In the genomic region with DNA sequence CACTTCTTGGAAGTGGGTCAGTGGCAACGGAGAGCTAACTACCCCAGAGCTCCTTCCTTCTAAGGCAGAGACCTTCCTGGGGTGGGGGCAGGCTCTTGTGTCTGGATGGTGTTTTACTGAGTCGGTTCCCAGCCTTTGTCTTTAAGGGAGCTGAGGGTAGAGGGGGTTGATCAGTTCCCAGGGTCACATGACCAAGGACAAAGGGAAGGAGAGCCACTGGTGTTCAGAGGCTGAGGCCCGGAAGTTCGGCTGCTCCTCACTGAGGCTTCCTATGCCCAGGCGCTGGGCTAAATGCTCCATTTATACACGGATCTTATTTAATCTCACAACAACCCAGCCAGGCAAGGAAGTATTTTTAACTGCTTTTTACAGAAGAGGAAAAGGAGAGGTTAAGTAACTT, we compare ENCODE assay signal across 8 cellular contexts. TPM values are rescaled to one million over a fixed set of nuclear protein-coding genes. Genes with fewer than 3 reads are reported as not detected.
DNase-seq lines count a peak whose midpoint lies in the region; ATAC-seq, FAIRE-seq and TF ChIP-seq lines count a peak whose summit lies in the region.

No MANE protein-coding gene starts in this region.

- no peak for TF ChIP-seq EP300 in K562 (IDR thresholded peaks at IDR 0.05; ENCODE audit: low read length)

- no peak for TF ChIP-seq RAD21 in K562 (CRISPR knock-in tag; conservative IDR thresholded peaks at IDR 0.05 in 1 of 2, IDR thresholded peaks at IDR 0.05 in 1 of 2)

- no peak overlapping the region for H3K9ac ChIP-seq in K562 (ENCODE audit: insufficient read depth in 1 of 2, low read depth in 2 of 2, low read length in 2 of 2)
- H3K9ac ChIP-seq in smooth muscle cell (ENCODE audit: low read depth) = no peak overlapping the region

- CTCF ChIA-PET in K562 (lab: Yijun Ruan, JAX; ENCODE audit: low intra/inter-chr PET ratio) = no interaction called here

- H3K9me1 ChIP-seq in K562 (ENCODE audit: control insufficient read depth, insufficient read depth, low read length) = no peaks in the 10 kb centered on the region

- intact Hi-C loops in K562 (cut with micrococcal nuclease) = loop anchor here (5.0 kb wide), 1 partner anchor 145 kb away; no protein-coding TSS in a partner anchor

- ATAC-seq in K562 = no peak
- no peak for ATAC-seq in HG02678 (IDR thresholded peaks at IDR 0.05; ENCODE audit: unreplicated experiment)
- no peak for ATAC-seq in activated CD4-positive, CD25-positive, alpha-beta regulatory T cell treated with anti-CD3 and anti-CD28 coated beads, Interleukin-2, amount 50 U/mL, for 24 hours

- H3K27me3 Mint-ChIP-seq in IgD-negative memory B cell = peaks cover 40% of the 10 kb centered on the region
- peaks cover 8 to 12% (median 8%) of the 10 kb centered on the region in 3 donors for H3K27me3 Mint-ChIP-seq in immature natural killer cell (ENCODE audit: low read depth in 3 of 3)

- H3K27ac Mint-ChIP-seq in IgD-negative memory B cell (peak overlapping the region in 1 of 3 donors; percentile 50), immature natural killer cell (no peak overlapping the region)

- no peak for TF ChIP-seq POLR2A in K562 (conservative IDR thresholded peaks at IDR 0.05)

- H2AFZ ChIP-seq in K562 (ENCODE audit: low read depth, low read length) = no peak overlapping the region
- H2AFZ ChIP-seq in smooth muscle cell (ENCODE audit: low read depth) = no peak overlapping the region

- H3F3A ChIP-seq in smooth muscle cell (ENCODE audit: low read depth) = peaks cover 16% of the 10 kb centered on the region

- H3K79me2 ChIP-seq in K562 (ENCODE audit: control insufficient read depth, insufficient read depth, low read length) (no peaks in the 10 kb centered on the region), smooth muscle cell (ENCODE audit: low read depth) (no peaks in the 10 kb centered on the region)

- peak overlapping the region in 3 of 4 donors; percentile 21 to 84 (median 57) for H3K4me3 Mint-ChIP-seq in IgD-negative memory B cell
- H3K4me3 Mint-ChIP-seq in immature natural killer cell = peak overlapping the region in 4 of 5 donors; percentile 4 to 42 (median 26)

- H3K9me3 Mint-ChIP-seq in IgD-negative memory B cell = peaks cover 0 to 2% (median 0%) of the 10 kb centered on the region in 3 donors
- no peaks in the 10 kb centered on the region for H3K9me3 Mint-ChIP-seq in immature natural killer cell

- H3K4me1 Mint-ChIP-seq in IgD-negative memory B cell = peaks cover 0 to 6% (median 5%) of the 10 kb centered on the region in 3 donors
- peaks cover 4 to 6% of the 10 kb centered on the region in 2 donors for H3K4me1 Mint-ChIP-seq in immature natural killer cell

- H3K36me3 ChIP-seq in K562 (ENCODE audit: control insufficient read depth, insufficient read depth, low read length) = no peaks in the 10 kb centered on the region
- no peaks in the 10 kb centered on the region for H3K36me3 ChIP-seq in smooth muscle cell (ENCODE audit: low read depth)

- no TSS peak for BruUV-seq in K562 (replicated peaks; lab: Mats Ljungman, UMichigan)

- POLR2A ChIA-PET in K562 (lab: Yijun Ruan, JAX) = interaction anchor here (0.6 kb wide), 1 partner anchor 29 kb away, joined by 4 read pairs; no protein-coding TSS in a partner anchor

- H3K4me3 ChIP-seq in K562 (no peak overlapping the region), smooth muscle cell (peak overlapping the region; percentile 57)

- in situ Hi-C loops in K562 (cut with MboI) = no loop called here

- WGBS in K562 (ENCODE audit: insufficient coverage, low coverage, missing lambda C conversion rate) = 7% methylated on average over 6 of the region's 6 CpGs
- 16% methylated on average over 6 of the region's 6 CpGs for WGBS in smooth muscle cell (ENCODE audit: low lambda C conversion rate)

- peaks cover 49 to 93% of the 10 kb centered on the region in 2 experiments for H3K27me3 ChIP-seq in K562 (ENCODE audit: control insufficient read depth in 2 of 2, insufficient read depth in 2 of 2, low read length in 2 of 2)
- H3K27me3 ChIP-seq in smooth muscle cell (ENCODE audit: low read depth) = no peaks in the 10 kb centered on the region

- no peak for TF ChIP-seq CTCF in K562 (IDR thresholded peaks at IDR 0.05 in 2 of 3, conservative IDR thresholded peaks at IDR 0.05 in 1 of 3; ENCODE audit: insufficient read depth in 2 of 3, low read depth in 1 of 3, low read length in 3 of 3)
- no peak for TF ChIP-seq CTCF in smooth muscle cell (IDR thresholded peaks at IDR 0.05; ENCODE audit: borderline replicate concordance, insufficient read depth, poor library complexity, severe bottlenecking)

- H3K4me2 ChIP-seq in K562 (ENCODE audit: insufficient read depth, low read length) = no peak overlapping the region
- H3K4me2 ChIP-seq in smooth muscle cell = peak overlapping the region; percentile 96

- FAIRE-seq in K562 (lab: Jason Lieb, UNC) = no peak

- H3K36me3 Mint-ChIP-seq in IgD-negative memory B cell (no peaks in the 10 kb centered on the region), immature natural killer cell (no peaks in the 10 kb centered on the region)

- H3K4me1 ChIP-seq in K562 (replicated peaks in 1 of 2; ENCODE audit: control insufficient read depth in 2 of 2, insufficient read depth in 2 of 2, low read length in 2 of 2) (peaks cover 0 to 14% of the 10 kb centered on the region in 2 experiments; a peak in 2 of 5 replicates), smooth muscle cell (ENCODE audit: low read depth) (peaks cover 22% of the 10 kb centered on the region)

- DNase-seq in K562 (ENCODE audit: extremely low read depth in 1 of 4, low spot score in 3 of 4) = no peak
- DNase-seq in immature natural killer cell = no peak
- DNase-seq in smooth muscle cell (lab: John Stamatoyannopoulos, UW; ENCODE audit: unreplicated experiment) = no peak
- no peak for DNase-seq in NCI-H2171 (lab: John Stamatoyannopoulos, UW)
- no peak for DNase-seq in CD1c-positive myeloid dendritic cell (ENCODE audit: extremely low spot score)

- no peaks in the 10 kb centered on the region for H3K9me3 ChIP-seq in K562 (replicated peaks; ENCODE audit: control insufficient read depth, insufficient read depth, low read depth, low read length)
- H3K9me3 ChIP-seq in smooth muscle cell (replicated peaks; ENCODE audit: low read depth) = no peaks in the 10 kb centered on the region

- H3K27ac ChIP-seq in K562 (ENCODE audit: extremely low read depth, low read depth, low read length) = no peak overlapping the region
- peak overlapping the region; percentile 17 for H3K27ac ChIP-seq in smooth muscle cell (ENCODE audit: low read depth)

- peaks cover 12% of the 10 kb centered on the region for H4K20me1 ChIP-seq in K562 (replicated peaks; ENCODE audit: control insufficient read depth, insufficient read depth, low read length)
- H4K20me1 ChIP-seq in smooth muscle cell (ENCODE audit: low read depth) = no peaks in the 10 kb centered on the region

TF ChIP-seq in K562, 482 proteins besides CTCF, POLR2A, EP300 and RAD21 (continues in another document):
- no peak for TF ChIP-seq ZBTB34 (CRISPR knock-in tag; IDR thresholded peaks at IDR 0.05)
- no peak for TF ChIP-seq SRF (CRISPR knock-in tag; IDR thresholded peaks at IDR 0.05)
- no peak for TF ChIP-seq HDAC1 (IDR thresholded peaks at IDR 0.05)
- TF ChIP-seq ZNF24 (IDR thresholded peaks at IDR 0.05) = no peak
- no peak for TF ChIP-seq CEBPB (tag; IDR thresholded peaks at IDR 0.05)
- TF ChIP-seq RBFOX2 (IDR thresholded peaks at IDR 0.05; ENCODE audit: low read depth, low read length) = no peak
- no peak for TF ChIP-seq PYGO2 (tag; IDR thresholded peaks at IDR 0.05)
- no peak for TF ChIP-seq SMAD3 (CRISPR knock-in tag; conservative IDR thresholded peaks at IDR 0.05)
- TF ChIP-seq, protein P1, sequence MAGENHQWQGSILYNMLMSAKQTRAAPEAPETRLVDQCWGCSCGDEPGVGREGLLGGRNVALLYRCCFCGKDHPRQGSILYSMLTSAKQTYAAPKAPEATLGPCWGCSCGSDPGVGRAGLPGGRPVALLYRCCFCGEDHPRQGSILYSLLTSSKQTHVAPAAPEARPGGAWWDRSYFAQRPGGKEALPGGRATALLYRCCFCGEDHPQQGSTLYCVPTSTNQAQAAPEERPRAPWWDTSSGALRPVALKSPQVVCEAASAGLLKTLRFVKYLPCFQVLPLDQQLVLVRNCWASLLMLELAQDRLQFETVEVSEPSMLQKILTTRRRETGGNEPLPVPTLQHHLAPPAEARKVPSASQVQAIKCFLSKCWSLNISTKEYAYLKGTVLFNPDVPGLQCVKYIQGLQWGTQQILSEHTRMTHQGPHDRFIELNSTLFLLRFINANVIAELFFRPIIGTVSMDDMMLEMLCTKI (IDR thresholded peaks at IDR 0.05; ENCODE audit: partially characterized antibody) = no peak

RNA-seq across cellular contexts. Expression of gene EPHB3, which starts 21.0 kb away (rescaled TPM):
- polyA plus RNA-seq in IgD-negative memory B cell (not detected), K562 (2011; rRNA removed) (not detected in 2 replicates), K562 (2014; fragmentation: Illumina TruSeq; extraction: Trizol) (not detected in 2 replicates), K562 (2014; fragmentation: Nextera tagmentation; extraction: Ambion mirVana) (not detected), K562 (2014; rRNA removed) (not detected in 2 replicates), immature natural killer cell (1 to 10 TPM in 1 of 3 donors, not detected in 2; 3.0 TPM), smooth muscle cell (23.1 and 31.6 TPM in 2 replicates)
- total RNA-seq in K562 (2011; cell fraction: chromatin; rRNA removed; ENCODE audit: low replicate concordance) = not detected in 2 replicates
- not detected in 2 replicates for total RNA-seq in K562 (2011; cell fraction: nucleolus; rRNA removed)
- not detected in 2 replicates for total RNA-seq in K562 (2011; cell fraction: nucleoplasm; rRNA removed)
- total RNA-seq in K562 (2014; rRNA removed) (not detected in 2 replicates), K562 (2014; rRNA removed; fragmentation: Illumina TruSeq; extraction: Trizol) (not detected in 2 replicates), K562 (2015; rRNA removed; fragmentation: Illumina TruSeq; extraction: Trizol) (not detected in 2 replicates), K562 (2021) (0.04 TPM in 1 of 2 replicates, not detected in the other), smooth muscle cell (9.9 and 11.1 TPM in 2 replicates)
- polyA plus RNA-seq in K562 (2011; cell fraction: cytosol; rRNA removed) = not detected in 2 replicates
- not detected in 2 replicates for polyA plus RNA-seq in K562 (2011; cell fraction: nucleus; rRNA removed)
- polyA plus RNA-seq in K562 (2012) = not detected in 2 replicates
- not detected in 2 replicates for polyA minus RNA-seq in K562 (2011; rRNA and poly(A)+ RNA removed)
- polyA minus RNA-seq in K562 (2011; cell fraction: cytosol; rRNA and poly(A)+ RNA removed) = not detected in 2 replicates
- polyA minus RNA-seq in K562 (2011; cell fraction: nucleus; rRNA and poly(A)+ RNA removed) = not detected in 2 replicates
